Comparison of ENCODE assay signal across 8 cellular contexts in the genomic region with DNA sequence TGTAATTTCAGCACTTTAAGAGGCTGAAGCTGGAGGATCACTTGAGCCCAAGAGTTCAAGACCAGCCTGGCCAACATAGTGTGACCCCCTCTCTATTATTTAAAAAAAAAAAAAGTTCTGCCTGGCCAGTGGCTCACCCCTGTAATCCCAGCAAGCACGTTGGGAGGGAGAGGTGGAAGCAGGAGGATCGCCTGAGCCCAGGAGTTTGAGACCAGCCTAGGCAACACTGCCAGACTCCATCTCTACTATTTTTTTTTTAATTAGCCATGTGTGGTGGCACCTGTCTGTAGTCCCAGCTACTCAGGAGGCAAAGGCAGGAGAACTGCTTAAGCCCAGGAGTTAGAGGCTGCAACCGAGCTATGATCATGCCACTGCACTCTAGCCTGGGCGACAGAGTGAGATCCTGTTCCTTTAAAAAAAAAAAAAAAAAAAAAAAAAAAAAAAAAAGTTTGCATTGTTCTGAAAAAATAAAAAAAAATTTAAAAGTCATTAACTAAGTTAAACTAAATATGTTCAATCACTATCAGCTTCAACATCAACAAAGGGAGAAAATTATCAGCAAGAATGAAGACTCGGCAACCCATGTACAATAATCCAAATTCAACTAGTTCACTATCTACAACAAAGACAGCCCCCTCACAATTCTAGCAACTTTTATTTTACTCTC. TPM values are rescaled to one million over a fixed set of nuclear protein-coding genes. Genes with fewer than 3 reads are reported as not detected.
DNase-seq lines count a peak whose midpoint lies in the region; ATAC-seq and TF ChIP-seq lines count a peak whose summit lies in the region.

No MANE protein-coding gene starts in this region.

- no peak for TF ChIP-seq CTCF in suprapubic skin (IDR thresholded peaks at IDR 0.05)

- H3K27ac Mint-ChIP-seq in T-helper 2 cell treated with Interferon-gamma antibody and Interleukin-4, amounts not matched to agents 5 μg/mL and 100 μg/mL, for 36 hours, result peak overlapping the region; percentile 78
- H3K27ac Mint-ChIP-seq in activated naive CD8-positive, alpha-beta T cell treated with anti-CD3 and anti-CD28 coated beads, Interleukin-2, amount 10 ng/mL, durations not matched to agents 7 days and 5 days, result peak overlapping the region; percentile 98

- H3K36me3 ChIP-seq in suprapubic skin, result no peaks in the 10 kb centered on the region

- POLR2A ChIA-PET in activated naive CD8-positive, alpha-beta T cell treated with anti-CD3 and anti-CD28 coated beads, Interleukin-2, amount 10 ng/mL, durations not matched to agents 7 days and 5 days (lab: Charles Lee), result interaction anchor here (0.6 to 1.5 kb wide), 8 partner anchors 14 to 1516 kb away, joined by 3 to 6 read pairs (median 3); a partner anchor contains a TSS

- peak overlapping the region; percentile 87 for H3K4me3 ChIP-seq in suprapubic skin

- no peaks in the 10 kb centered on the region for H3K9me3 Mint-ChIP-seq in T-helper 2 cell treated with Interferon-gamma antibody and Interleukin-4, amounts not matched to agents 5 μg/mL and 100 μg/mL, for 36 hours
- H3K9me3 Mint-ChIP-seq in activated naive CD8-positive, alpha-beta T cell treated with anti-CD3 and anti-CD28 coated beads, Interleukin-2, amount 10 ng/mL, durations not matched to agents 7 days and 5 days, result no peaks in the 10 kb centered on the region

- H3K27ac ChIP-seq in layer of hippocampus (ENCODE audit: low read depth, low read length), result peak overlapping the region; percentile 99
- peak overlapping the region; percentile 100 for H3K27ac ChIP-seq in suprapubic skin

- H3K27me3 Mint-ChIP-seq in T-helper 2 cell treated with Interferon-gamma antibody and Interleukin-4, amounts not matched to agents 5 μg/mL and 100 μg/mL, for 36 hours (ENCODE audit: low read depth), result no peaks in the 10 kb centered on the region
- H3K27me3 Mint-ChIP-seq in activated naive CD8-positive, alpha-beta T cell treated with anti-CD3 and anti-CD28 coated beads, Interleukin-2, amount 10 ng/mL, durations not matched to agents 7 days and 5 days, result no peaks in the 10 kb centered on the region

- peaks cover 9% of the 10 kb centered on the region for H3K36me3 Mint-ChIP-seq in T-helper 2 cell treated with Interferon-gamma antibody and Interleukin-4, amounts not matched to agents 5 μg/mL and 100 μg/mL, for 36 hours (ENCODE audit: low read depth)
- H3K36me3 Mint-ChIP-seq in activated naive CD8-positive, alpha-beta T cell treated with anti-CD3 and anti-CD28 coated beads, Interleukin-2, amount 10 ng/mL, durations not matched to agents 7 days and 5 days, result peaks cover 8% of the 10 kb centered on the region

- H3K9me3 ChIP-seq in suprapubic skin, result no peaks in the 10 kb centered on the region

- H3K27me3 ChIP-seq in layer of hippocampus (ENCODE audit: control insufficient read depth, insufficient read depth, low read length) (no peaks in the 10 kb centered on the region), suprapubic skin (no peaks in the 10 kb centered on the region)

- DNase-seq in T-helper 2 cell treated with Interferon-gamma antibody and Interleukin-4, amounts not matched to agents 5 μg/mL and 100 μg/mL, for 36 hours (ENCODE audit: low spot score), result no peak
- DNase-seq in T-helper 2 cell (no peak), suprapubic skin (ENCODE audit: low spot score in 2 of 2) (no peak), T1000 (lab: John Stamatoyannopoulos, UW) (no peak), NCI-H1694 treated with DMSO at 0.1 percent for 48 hours (lab: John Stamatoyannopoulos, UW) (no peak)
- DNase-seq in activated naive CD8-positive, alpha-beta T cell treated with anti-CD3 and anti-CD28 coated beads, Interleukin-2, amount 10 ng/mL, durations not matched to agents 7 days and 5 days, result no peak

- peaks cover 30% of the 10 kb centered on the region for H3K4me1 Mint-ChIP-seq in T-helper 2 cell treated with Interferon-gamma antibody and Interleukin-4, amounts not matched to agents 5 μg/mL and 100 μg/mL, for 36 hours (ENCODE audit: low read depth)
- H3K4me1 Mint-ChIP-seq in activated naive CD8-positive, alpha-beta T cell treated with anti-CD3 and anti-CD28 coated beads, Interleukin-2, amount 10 ng/mL, durations not matched to agents 7 days and 5 days, result peaks cover 21% of the 10 kb centered on the region

- WGBS in suprapubic skin, result 24% methylated on average over 5 of the region's 5 CpGs

- peak overlapping the region; percentile 92 for H3K4me3 Mint-ChIP-seq in T-helper 2 cell treated with Interferon-gamma antibody and Interleukin-4, amounts not matched to agents 5 μg/mL and 100 μg/mL, for 36 hours
- H3K4me3 Mint-ChIP-seq in activated naive CD8-positive, alpha-beta T cell treated with anti-CD3 and anti-CD28 coated beads, Interleukin-2, amount 10 ng/mL, durations not matched to agents 7 days and 5 days, result peak overlapping the region; percentile 93

- ATAC-seq in activated naive CD8-positive, alpha-beta T cell treated with anti-CD3 and anti-CD28 coated beads, Interleukin-2, amount 10 ng/mL, durations not matched to agents 7 days and 5 days (ENCODE audit: low read depth), result no peak
- ATAC-seq in GM18520 (IDR thresholded peaks at IDR 0.05; ENCODE audit: unreplicated experiment), result no peak

- TF ChIP-seq POLR2A in suprapubic skin (IDR thresholded peaks at IDR 0.05), result no peak

- TF ChIP-seq EP300 in suprapubic skin (IDR thresholded peaks at IDR 0.05), result no peak

- peaks cover 48% of the 10 kb centered on the region for H3K4me1 ChIP-seq in suprapubic skin

RNA-seq across cellular contexts. Expression of a gene that starts 1.9 kb away (rescaled TPM):
- 10 to 100 TPM; 95.8 to 97.6 TPM for total RNA-seq in activated naive CD8-positive, alpha-beta T cell treated with anti-CD3 and anti-CD28 coated beads, Interleukin-2, amount 10 ng/mL, durations not matched to agents 7 days and 5 days
- 100 to 1,000 TPM in 3 of 4 donors, 10 to 100 TPM in 1; 96.3 to 155 (median 123) TPM for total RNA-seq in suprapubic skin
